ENCODE assay signal across 33 cellular contexts in the genomic region with DNA sequence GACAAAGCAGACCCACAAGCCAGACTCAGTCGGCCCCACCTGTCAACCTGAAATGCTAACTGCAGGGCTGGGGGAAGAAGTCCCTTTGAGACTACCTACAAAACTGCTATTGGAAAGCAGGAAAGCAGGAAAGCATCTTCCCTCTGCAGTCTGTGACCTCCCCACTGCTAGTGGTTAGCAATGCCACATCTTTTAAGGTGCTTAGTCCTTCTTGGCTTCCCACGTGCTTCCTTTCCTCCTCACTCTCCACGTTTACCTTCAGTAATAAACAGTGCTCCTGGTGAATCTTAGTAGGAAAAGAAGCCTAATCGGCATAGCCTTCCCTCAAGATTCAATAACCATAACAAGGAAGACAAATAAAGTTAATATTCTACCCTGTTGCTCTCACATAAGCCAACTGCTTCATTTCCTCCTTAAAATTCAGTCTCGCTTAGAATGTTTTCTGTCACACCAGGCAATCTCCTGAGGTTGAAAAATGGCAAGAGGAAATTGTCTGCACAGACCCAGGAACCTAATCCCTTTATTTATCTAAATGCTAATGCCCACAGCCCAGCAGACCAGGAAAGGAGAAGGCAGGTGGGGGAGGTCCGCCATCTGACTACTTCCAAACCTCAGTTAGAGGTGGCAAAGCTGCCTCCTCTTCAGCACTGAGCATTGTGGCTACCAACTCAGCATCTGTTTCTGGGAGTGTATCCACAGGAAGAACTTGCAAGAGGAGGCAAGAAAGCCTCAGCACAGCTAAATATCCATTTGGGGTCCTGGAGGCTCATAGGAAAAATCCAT.
DNase-seq lines count a peak whose midpoint lies in the region; ATAC-seq and TF ChIP-seq lines count a peak whose summit lies in the region.
"Had no signal": no experiment of that assay in that cellular context is flagged by ENCODE, and none has a peak within 500 bp of the region (broad histone marks: within the 10 kb centered on the region; RNA-seq: fewer than 3 reads in every experiment).

No MANE protein-coding gene starts in this region.

- no peak for ATAC-seq in IMR-90 (ENCODE audit: low read depth)
- ATAC-seq in mucosa of descending colon, result peak; percentile 62
- no peak for ATAC-seq in GM18858 (IDR thresholded peaks at IDR 0.05; ENCODE audit: unreplicated experiment)
- no peak for ATAC-seq in GM21367 (IDR thresholded peaks at IDR 0.05; ENCODE audit: unreplicated experiment)
- ATAC-seq: natural killer cell treated with Interleukin-12 subunit alpha and Interleukin-12 subunit beta and Interleukin-15 and Interleukin-18, amount 100 ng/mL, for 72 hours; Panc1; pancreas had no signal

- H2BK120ac ChIP-seq in IMR-90 (ENCODE audit: low read depth, low read length), result no peak overlapping the region

- H3K27me3 ChIP-seq in A673 (replicated peaks; ENCODE audit: insufficient read depth, low read depth, low read length, poor library complexity) (no peaks in the 10 kb centered on the region), IMR-90 (ENCODE audit: control insufficient read depth, insufficient read depth, low read length) (no peaks in the 10 kb centered on the region; the same call in 1 of the 2 replicates), endodermal cell (ENCODE audit: control insufficient read depth, insufficient read depth, low read length, poor library complexity, severe bottlenecking) (no peaks in the 10 kb centered on the region)
- H3K27me3 ChIP-seq: colonic mucosa, pancreas, suprapubic skin had no signal

- H3K4ac ChIP-seq in IMR-90 (ENCODE audit: low read depth, low read length), result no peak overlapping the region

- H3K9me3 Mint-ChIP-seq in endodermal cell, result no peaks in the 10 kb centered on the region

- POLR2A ChIA-PET in A673 (lab: Charles Lee; ENCODE audit: low non-redundant PET) (no interaction called here), IMR-90 (lab: Charles Lee; ENCODE audit: unreplicated experiment) (no interaction called here)

- H3K27ac Mint-ChIP-seq in endodermal cell, result peak overlapping the region; percentile 60
- H3K27ac Mint-ChIP-seq: activated naive CD8-positive, alpha-beta T cell; CD4-positive, alpha-beta memory T cell; natural killer cell treated with Interleukin-12 subunit alpha and Interleukin-12 subunit beta and Interleukin-15 and Interleukin-18, amount 100 ng/mL, for 72 hours had no signal

- TF ChIP-seq RAD21 in IMR-90 (IDR thresholded peaks at IDR 0.05; ENCODE audit: low read length), result no peak

- no peak overlapping the region for H2BK15ac ChIP-seq in IMR-90 (ENCODE audit: low read depth, low read length)

- H4K20me1 ChIP-seq in IMR-90 (ENCODE audit: insufficient read depth, low read length), result no peaks in the 10 kb centered on the region

- in situ Hi-C loops in IMR-90 (cut with MboI; ENCODE audit: low sequenced_read_pairs), result no loop called here

- no peak overlapping the region for H4K8ac ChIP-seq in IMR-90 (ENCODE audit: low read depth in 2 of 2, low read length in 2 of 2)

- H3K27ac ChIP-seq in A673 (ENCODE audit: low read depth, low read length, poor library complexity, severe bottlenecking) (no peak overlapping the region), IMR-90 (ENCODE audit: insufficient read depth, low read length) (no peak overlapping the region), endodermal cell (ENCODE audit: low read depth, low read length) (no peak overlapping the region)
- H3K27ac ChIP-seq: colonic mucosa, epithelial cell of prostate, HL-60, pancreas, suprapubic skin had no signal

- intact Hi-C loops in A673 (cut with micrococcal nuclease; ENCODE audit: unreplicated experiment), result no loop called here
- intact Hi-C loops in IMR-90 (cut with micrococcal nuclease), result no loop called here
- intact Hi-C loops in mucosa of descending colon (cut with DNase I, micrococcal nuclease), result no loop called here

- dilution Hi-C loops in IMR-90 (cut with HindIII; ENCODE audit: low sequenced_read_pairs, unreplicated experiment), result no loop called here

- H3K27me3 Mint-ChIP-seq in endodermal cell (ENCODE audit: insufficient read depth), result no peaks in the 10 kb centered on the region
- H3K27me3 Mint-ChIP-seq: natural killer cell treated with Interleukin-12 subunit alpha and Interleukin-12 subunit beta and Interleukin-15 and Interleukin-18, amount 100 ng/mL, for 72 hours had no signal

- H3K9me1 ChIP-seq in IMR-90 (ENCODE audit: insufficient read depth, low read length), result no peaks in the 10 kb centered on the region

- DNase-seq in A673 (ENCODE audit: low spot score) (peak; percentile 8), IMR-90 (no peak), endodermal cell (no peak), mucosa of descending colon (peak in 1 of 3 donors; percentile 25), RPMI8226 (no peak), AG08395 (ENCODE audit: low spot score) (no peak)
- DNase-seq: activated CD4-positive, alpha-beta T cell treated with anti-CD3 and anti-CD28 coated beads for 4 hours; activated effector memory CD4-positive, alpha-beta T cell treated with anti-CD3 and anti-CD28 coated beads, Interleukin-2, amount 50 U/mL, for 16 hours; anterior cingulate cortex; CD4-positive, alpha-beta memory T cell; colonic mucosa; DND-41; effector CD8-positive, alpha-beta T cell; GOT3; islet precursor cell; Karpas-422; NCI-H1417; NCI-H2081 treated with DMSO at 0.1 percent for 48 hours; NCI-H226; NCI-H526 treated with DMSO at 0.1 percent for 48 hours; pancreas; SHP77; small intestine; stimulated activated naive CD4-positive, alpha-beta T cell treated with Interleukin-2 at 50 U/mL for 16 hours; T-helper 2 cell had no signal

- H2AK5ac ChIP-seq in IMR-90 (ENCODE audit: low read depth, low read length), result no peak overlapping the region

- H3K56ac ChIP-seq in IMR-90 (ENCODE audit: extremely low read depth, insufficient read depth, low read length), result no peak overlapping the region

- H3K79me1 ChIP-seq in IMR-90 (ENCODE audit: low read depth in 1 of 2, low read length in 2 of 2), result no peaks in the 10 kb centered on the region

- peak overlapping the region; percentile 46 for H2AFZ ChIP-seq in IMR-90 (replicated peaks; ENCODE audit: low read length, poor library complexity)

- no peak overlapping the region for H3K4me3 Mint-ChIP-seq in endodermal cell
- H3K4me3 Mint-ChIP-seq: activated naive CD8-positive, alpha-beta T cell; CD4-positive, alpha-beta memory T cell; natural killer cell treated with Interleukin-12 subunit alpha and Interleukin-12 subunit beta and Interleukin-15 and Interleukin-18, amount 100 ng/mL, for 72 hours had no signal

- H3K9ac ChIP-seq in IMR-90 (ENCODE audit: low read depth, low read length) (no peak overlapping the region), endodermal cell (ENCODE audit: extremely low read depth, low read length, poor library complexity, severe bottlenecking) (no peak overlapping the region)

- CTCF ChIA-PET in A673 (lab: Charles Lee), result no interaction called here
- CTCF ChIA-PET in IMR-90 (lab: Yijun Ruan, JAX), result no interaction called here

- TF ChIP-seq CTCF in A673 (conservative IDR thresholded peaks at IDR 0.05; ENCODE audit: low read depth, low read length), result no peak
- no peak for TF ChIP-seq CTCF in IMR-90 (conservative IDR thresholded peaks at IDR 0.05; ENCODE audit: low read depth, low read length)
- TF ChIP-seq CTCF in endodermal cell (conservative IDR thresholded peaks at IDR 0.05), result no peak
- TF ChIP-seq CTCF in mucosa of descending colon (IDR thresholded peaks at IDR 0.05), result no peak

- no peak overlapping the region for H3K4me3 ChIP-seq in A673 (ENCODE audit: low read depth, low read length, poor library complexity, severe bottlenecking)
- no peak overlapping the region for H3K4me3 ChIP-seq in IMR-90 (ENCODE audit: insufficient read depth, low read depth, low read length)
- no peak overlapping the region for H3K4me3 ChIP-seq in endodermal cell (ENCODE audit: low read length)
- no peak overlapping the region for H3K4me3 ChIP-seq in mucosa of descending colon
- H3K4me3 ChIP-seq: colonic mucosa, pancreas, suprapubic skin had no signal

- H3K4me1 ChIP-seq in A673 (ENCODE audit: insufficient read depth, low read length, poor library complexity, severe bottlenecking) (peaks cover 11% of the 10 kb centered on the region), IMR-90 (ENCODE audit: control insufficient read depth, insufficient read depth, low read length) (no peaks in the 10 kb centered on the region), endodermal cell (ENCODE audit: control insufficient read depth, insufficient read depth, low read length) (peaks cover 8% of the 10 kb centered on the region), mucosa of descending colon (ENCODE audit: low read depth) (peaks cover 15% of the 10 kb centered on the region)
- H3K4me1 ChIP-seq: colonic mucosa, pancreas, suprapubic skin had no signal

- H4K91ac ChIP-seq in IMR-90 (ENCODE audit: insufficient read depth, low read depth, low read length), result no peak overlapping the region

- H3K36me3 Mint-ChIP-seq in endodermal cell (ENCODE audit: low read depth), result no peaks in the 10 kb centered on the region
- H3K36me3 Mint-ChIP-seq: activated naive CD8-positive, alpha-beta T cell; CD4-positive, alpha-beta memory T cell; natural killer cell treated with Interleukin-12 subunit alpha and Interleukin-12 subunit beta and Interleukin-15 and Interleukin-18, amount 100 ng/mL, for 72 hours had no signal

- no peak overlapping the region for H2BK20ac ChIP-seq in IMR-90 (ENCODE audit: low read depth, low read length)

- no peak overlapping the region for H3K14ac ChIP-seq in IMR-90 (replicated peaks; ENCODE audit: low read depth, low read length)

- H3K18ac ChIP-seq in IMR-90 (ENCODE audit: low read depth, low read length), result no peak overlapping the region

- no peak overlapping the region for H4K5ac ChIP-seq in IMR-90 (ENCODE audit: low read depth, low read length)

- TF ChIP-seq POLR2A in IMR-90 (IDR thresholded peaks at IDR 0.05; ENCODE audit: low read depth, low read length), result no peak

- peaks cover 19% of the 10 kb centered on the region for H3K4me1 Mint-ChIP-seq in endodermal cell
- H3K4me1 Mint-ChIP-seq: CD4-positive, alpha-beta memory T cell had no signal

- H2AK9ac ChIP-seq in IMR-90 (replicated peaks; ENCODE audit: low read depth, low read length, poor library complexity), result no peak overlapping the region

- H2BK5ac ChIP-seq in IMR-90 (ENCODE audit: low read depth, low read length, poor library complexity, severe bottlenecking), result no peak overlapping the region

- H3K36me3 ChIP-seq in A673 (ENCODE audit: insufficient read depth, low read length, poor library complexity, severe bottlenecking) (no peaks in the 10 kb centered on the region), IMR-90 (ENCODE audit: control insufficient read depth, insufficient read depth, low read length) (no peaks in the 10 kb centered on the region), endodermal cell (ENCODE audit: control insufficient read depth, insufficient read depth, low read length) (no peaks in the 10 kb centered on the region), mucosa of descending colon (ENCODE audit: low read depth) (no peaks in the 10 kb centered on the region)
- H3K36me3 ChIP-seq: colonic mucosa, pancreas, suprapubic skin had no signal

- BruUV-seq in A673 (replicated peaks; lab: Mats Ljungman, UMichigan) (no TSS peak), IMR-90 (replicated peaks; lab: Mats Ljungman, UMichigan) (no TSS peak)

- H3K9me3 ChIP-seq in A673 (ENCODE audit: low read depth, low read length, poor library complexity, severe bottlenecking) (no peaks in the 10 kb centered on the region), IMR-90 (ENCODE audit: control insufficient read depth, insufficient read depth, low read length) (no peaks in the 10 kb centered on the region), endodermal cell (ENCODE audit: control insufficient read depth, low read length) (no peaks in the 10 kb centered on the region), mucosa of descending colon (no peaks in the 10 kb centered on the region)
- H3K9me3 ChIP-seq: colonic mucosa, pancreas, suprapubic skin had no signal

- H3K23ac ChIP-seq in IMR-90 (ENCODE audit: low read depth, low read length), result no peak overlapping the region

- no CpG with 5 or more reads among the region's 6 CpGs for WGBS in IMR-90 (ENCODE audit: extremely low coverage in 2 of 2, insufficient read length in 1 of 2), 2 experiments
- 67 to 71% methylated on average over 3 to 6 of the region's 6 CpGs for WGBS in endodermal cell (ENCODE audit: insufficient coverage in 1 of 2, insufficient read length in 1 of 2), 2 experiments

- no peak overlapping the region for H3K4me2 ChIP-seq in IMR-90 (ENCODE audit: low read depth, low read length)
